Comparison of ENCODE assay signal across 1 cellular context in genomic region chr15:75821946-75822345, GRCh38.
TF ChIP-seq lines count a peak whose summit lies in the region.

No MANE protein-coding gene starts in this region.

TF ChIP-seq in K562, 482 proteins besides CTCF, POLR2A, EP300 and RAD21 (continued from another document):
- TF ChIP-seq VEZF1 (CRISPR knock-in tag; IDR thresholded peaks at IDR 0.05) (no peak), ZNF395 (CRISPR knock-in tag; IDR thresholded peaks at IDR 0.05) (no peak)
